Comparison of ENCODE assay signal across 1 cellular context in genomic region chr19:45402469-45403070, GRCh38.
TF ChIP-seq lines count a peak whose summit lies in the region.

No MANE protein-coding gene starts in this region.

TF ChIP-seq in GM12878, 131 proteins besides CTCF, POLR2A, EP300 and RAD21:
- TF ChIP-seq SMC3 (IDR thresholded peaks at IDR 0.05; ENCODE audit: borderline replicate concordance, low read length) (peak; percentile 37; the same call in 1 of the 2 replicates), MXI1 (IDR thresholded peaks at IDR 0.05; ENCODE audit: low read depth, low read length) (peak; percentile 15; the same call in 1 of the 2 replicates), CBX3 (IDR thresholded peaks at IDR 0.05; ENCODE audit: borderline replicate concordance, low read depth) (no peak), EED (IDR thresholded peaks at IDR 0.05; ENCODE audit: low read depth) (peak; percentile 20; the same call in 1 of the 2 replicates)
